In genomic region chr4:79147251-79147650, GRCh38 we compare ENCODE assay signal across 18 cellular contexts.
"Had no signal": no experiment of that assay in that cellular context is flagged by ENCODE, and none has a peak within 500 bp of the region (broad histone marks: within the 10 kb centered on the region; RNA-seq: fewer than 3 reads in every experiment).

No MANE protein-coding gene starts in this region.

- H3K27me3 Mint-ChIP-seq: stimulated activated memory B cell treated with anti-CD40 and anti-IgM and Interleukin-4, amounts not matched to agents 10 μg/mL and 1 μg/mL and 100 μg/mL, for 72 hours; type B pancreatic cell had no signal

- H3K27me3 ChIP-seq: heart left ventricle, right lobe of liver, spleen had no signal

- DNase-seq: effector memory CD4-positive, alpha-beta T cell; heart left ventricle; hippocampal formation; mammary epithelial cell; naive thymus-derived CD4-positive, alpha-beta T cell; nephron progenitor cell; psoas muscle; retina; right lobe of liver; spleen; stimulated activated CD4-positive, alpha-beta T cell treated with anti-CD3 and anti-CD28 coated beads, Interleukin-15, amount 100 ng/mL, for 24 hours; stimulated activated CD4-positive, alpha-beta T cell treated with anti-CD3 and anti-CD28 coated beads, Interleukin-1b, Interleukin-23, amount 100 ng/mL, for 48 hours; stimulated activated CD4-positive, alpha-beta T cell treated with anti-CD3 and anti-CD28 coated beads, Interleukin-4, amount 100 ng/mL, for 24 hours had no signal

- H3K4me3 Mint-ChIP-seq: naive thymus-derived CD4-positive, alpha-beta T cell; nephron progenitor cell; stimulated activated memory B cell treated with anti-CD40 and anti-IgM and Interleukin-4, amounts not matched to agents 10 μg/mL and 1 μg/mL and 100 μg/mL, for 72 hours; stimulated activated naive CD8-positive, alpha-beta T cell treated with anti-CD3 and anti-CD28 coated beads, Interleukin-15, Interleukin-2, amounts not matched to agents 100 ng/mL and 50 ng/mL, for 24 hours; type B pancreatic cell had no signal

- ATAC-seq: heart left ventricle; left lobe of liver; naive thymus-derived CD4-positive, alpha-beta T cell; psoas muscle; right lobe of liver; stimulated activated memory B cell treated with anti-CD40 and anti-IgM and Interleukin-4, amounts not matched to agents 10 μg/mL and 1 μg/mL and 100 μg/mL, for 72 hours had no signal

- H3K9me3 ChIP-seq: right lobe of liver had no signal

- H3K4me1 ChIP-seq: heart left ventricle, psoas muscle, right lobe of liver, spleen had no signal

- H3K36me3 ChIP-seq: heart left ventricle, right lobe of liver, spleen, thoracic aorta had no signal

- H3K27ac ChIP-seq: heart left ventricle, psoas muscle, right lobe of liver, spleen, thoracic aorta had no signal

- H3K4me1 Mint-ChIP-seq: naive thymus-derived CD4-positive, alpha-beta T cell; nephron progenitor cell; stimulated activated memory B cell treated with anti-CD40 and anti-IgM and Interleukin-4, amounts not matched to agents 10 μg/mL and 1 μg/mL and 100 μg/mL, for 72 hours had no signal

- H3K27ac Mint-ChIP-seq: naive thymus-derived CD4-positive, alpha-beta T cell; nephron progenitor cell; stimulated activated memory B cell treated with anti-CD40 and anti-IgM and Interleukin-4, amounts not matched to agents 10 μg/mL and 1 μg/mL and 100 μg/mL, for 72 hours; stimulated activated naive CD8-positive, alpha-beta T cell treated with anti-CD3 and anti-CD28 coated beads, Interleukin-15, Interleukin-2, amounts not matched to agents 100 ng/mL and 50 ng/mL, for 24 hours; type B pancreatic cell had no signal

- H3K36me3 Mint-ChIP-seq: naive thymus-derived CD4-positive, alpha-beta T cell; stimulated activated memory B cell treated with anti-CD40 and anti-IgM and Interleukin-4, amounts not matched to agents 10 μg/mL and 1 μg/mL and 100 μg/mL, for 72 hours; type B pancreatic cell had no signal

- H3K4me3 ChIP-seq: heart left ventricle, psoas muscle, right lobe of liver, spleen, thoracic aorta had no signal
